8 cellular contexts compared by ENCODE assay signal in genomic region chr16:2214721-2214970, GRCh38. TPM values are rescaled to one million over a fixed set of nuclear protein-coding genes. Genes with fewer than 3 reads are reported as not detected.
DNase-seq lines count a peak whose midpoint lies in the region; ATAC-seq and TF ChIP-seq lines count a peak whose summit lies in the region.

A gene with protein sequence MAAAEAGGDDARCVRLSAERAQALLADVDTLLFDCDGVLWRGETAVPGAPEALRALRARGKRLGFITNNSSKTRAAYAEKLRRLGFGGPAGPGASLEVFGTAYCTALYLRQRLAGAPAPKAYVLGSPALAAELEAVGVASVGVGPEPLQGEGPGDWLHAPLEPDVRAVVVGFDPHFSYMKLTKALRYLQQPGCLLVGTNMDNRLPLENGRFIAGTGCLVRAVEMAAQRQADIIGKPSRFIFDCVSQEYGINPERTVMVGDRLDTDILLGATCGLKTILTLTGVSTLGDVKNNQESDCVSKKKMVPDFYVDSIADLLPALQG (minus strand): TSS chr16:2214840. CDS start chr16:2214777, 63 bp downstream.

- H3K36me3 Mint-ChIP-seq in HFFc6 (ENCODE audit: low read depth), result no peaks in the 10 kb centered on the region; the same call in 1 of the 2 replicates

- ATAC-seq in GM21447 (IDR thresholded peaks at IDR 0.05; ENCODE audit: unreplicated experiment), result no peak

- intact Hi-C loops in esophagus squamous epithelium (cut with DNase I), result no loop called here

- H3K27me3 ChIP-seq in SJCRH30, result no peaks in the 10 kb centered on the region
- H3K27me3 ChIP-seq in esophagus squamous epithelium, result no peaks in the 10 kb centered on the region
- no peaks in the 10 kb centered on the region for H3K27me3 ChIP-seq in neuron (ENCODE audit: insufficient read depth, low read length)

- peak within 1 kb of the TSS; percentile 95 for H3K27ac Mint-ChIP-seq in HFFc6

- H3K27me3 Mint-ChIP-seq in HFFc6 (ENCODE audit: insufficient read depth), result peaks cover 8% of the 10 kb centered on the region

- H2AFZ ChIP-seq in neuron (ENCODE audit: low read depth, low read length), result peak within 1 kb of the TSS; percentile 50

- H3K9me3 ChIP-seq in ES-I3 (ENCODE audit: control insufficient read depth, insufficient read depth, low read length) (no peaks in the 10 kb centered on the region), SJCRH30 (replicated peaks) (no peaks in the 10 kb centered on the region), esophagus squamous epithelium (no peaks in the 10 kb centered on the region), neuron (ENCODE audit: low read length) (no peaks in the 10 kb centered on the region)

- peaks cover 26% of the 10 kb centered on the region for H3K4me1 Mint-ChIP-seq in HFFc6 (ENCODE audit: low read depth)

- DNase-seq in HFFc6 (no peak), SJCRH30 (no peak), esophagus squamous epithelium (lab: John Stamatoyannopoulos, UW) (no peak), NCI-H446 treated with DMSO at 0.1 percent for 48 hours (lab: John Stamatoyannopoulos, UW) (no peak)
- no peak for DNase-seq in activated CD4-positive, alpha-beta T cell treated with anti-CD3 and anti-CD28 coated beads, Interleukin-2, amount 50 U/mL, for 1 hour

- no peak for TF ChIP-seq POLR2A in esophagus squamous epithelium (IDR thresholded peaks at IDR 0.05)

- TF ChIP-seq CTCF in HFFc6 (IDR thresholded peaks at IDR 0.05) (no peak), esophagus squamous epithelium (IDR thresholded peaks at IDR 0.05) (no peak)

- H3K4me1 ChIP-seq in ES-I3 (ENCODE audit: insufficient read depth, low read length) (peaks cover 11% of the 10 kb centered on the region; the same call in 1 of the 2 replicates), SJCRH30 (peaks cover 5% of the 10 kb centered on the region; the same call in 1 of the 2 replicates), esophagus squamous epithelium (peaks cover 20 to 40% (median 25%) of the 10 kb centered on the region in 3 donors), neuron (ENCODE audit: insufficient read depth, low read length) (peaks cover 16% of the 10 kb centered on the region)

- H3K36me3 ChIP-seq in ES-I3 (ENCODE audit: insufficient read depth, low read length), result 0 out of 2 replicates have a peak, but pooled peaks cover 2% of the 10 kb centered on the region
- H3K36me3 ChIP-seq in SJCRH30, result 0 out of 2 replicates have a peak, but pooled peaks cover 2% of the 10 kb centered on the region
- peaks cover 0 to 10% (median 0%) of the 10 kb centered on the region in 3 donors for H3K36me3 ChIP-seq in esophagus squamous epithelium
- peaks cover 21% of the 10 kb centered on the region for H3K36me3 ChIP-seq in neuron (ENCODE audit: insufficient read depth, low read length)

- H3K4me3 ChIP-seq in SJCRH30 (peak within 1 kb of the TSS; percentile 96), esophagus squamous epithelium (peak within 1 kb of the TSS; percentile 67 to 92 (median 86)), neuron (ENCODE audit: low read length) (peak within 1 kb of the TSS; percentile 96)

- H3K27ac ChIP-seq in SJCRH30, result peak within 1 kb of the TSS; percentile 79
- peak within 1 kb of the TSS; percentile 80 to 95 (median 92) for H3K27ac ChIP-seq in esophagus squamous epithelium

- H3K9ac ChIP-seq in ES-I3 (ENCODE audit: low read depth, low read length), result peak within 1 kb of the TSS; percentile 95

- H3K9me3 Mint-ChIP-seq in HFFc6, result no peaks in the 10 kb centered on the region

- peak within 1 kb of the TSS; percentile 92 for H3K4me3 Mint-ChIP-seq in HFFc6

- no CpG with 5 or more reads among the region's 47 CpGs for WGBS in esophagus squamous epithelium, 2 donors

RNA-seq across cellular contexts. Expression of the gene that starts here (rescaled TPM):
- total RNA-seq in HFFc6 (2021; fragmentation: NEBNext Ultra II Directional; extraction: Animal tissue kit (Norgen Biotek cat#: 25700)), result 10 to 100 TPM; 12.8 to 17.8 (median 15.1) TPM
- 13.1 and 14.2 TPM in 2 replicates for total RNA-seq in SJCRH30 (2014; rRNA removed; shearing (Covaris generic))
- 10 to 100 TPM in 1 of 4 donors, 1 to 10 TPM in 3; 5.5 to 14.2 (median 7.4) TPM for total RNA-seq in esophagus squamous epithelium
